11 cellular contexts compared by ENCODE assay signal in genomic region chr3:133742351-133743091, GRCh38. TPM values are rescaled to one million over a fixed set of nuclear protein-coding genes. Genes with fewer than 3 reads are reported as not detected.
A peak's percentile ranks its signal among the peaks of the same experiment; 100 is the strongest.
DNase-seq lines count a peak whose midpoint lies in the region; ATAC-seq, FAIRE-seq and TF ChIP-seq lines count a peak whose summit lies in the region.
"Had no signal": no experiment of that assay in that cellular context is flagged by ENCODE, and none has a peak within 500 bp of the region (broad histone marks: within the 10 kb centered on the region; RNA-seq: fewer than 3 reads in every experiment).

No MANE protein-coding gene starts in this region.

- DNase-seq in DMS53 treated with DMSO at 0.1 percent for 48 hours (lab: John Stamatoyannopoulos, UW; ENCODE audit: unreplicated experiment) (peak; percentile 43), MG63 (peak; percentile 45), K562 (ENCODE audit: extremely low read depth in 1 of 4, low spot score in 3 of 4) (no peak), non-pigmented ciliary epithelial cell (ENCODE audit: low read depth) (peak; percentile 15), T-helper 1 cell (no peak)
- DNase-seq in activated CD4-positive, alpha-beta T cell treated with anti-CD3 and anti-CD28 coated beads, Interleukin-2, amount 10 ng/mL, durations not matched to agents 7 days and 5 days = no peak
- DNase-seq: CD8-positive, alpha-beta memory T cell; natural killer cell had no signal

- no TSS peak for BruUV-seq in K562 (replicated peaks; lab: Mats Ljungman, UMichigan)

- TF ChIP-seq RAD21 in K562 (CRISPR knock-in tag; conservative IDR thresholded peaks at IDR 0.05 in 1 of 2, IDR thresholded peaks at IDR 0.05 in 1 of 2) = no peak

- H3K79me2 ChIP-seq in K562 (ENCODE audit: control insufficient read depth, insufficient read depth, low read length) = no peaks in the 10 kb centered on the region

- peaks cover 1 to 13% of the 10 kb centered on the region in 2 experiments; a peak in 4 of 5 replicates for H3K4me1 ChIP-seq in K562 (replicated peaks in 1 of 2; ENCODE audit: control insufficient read depth in 2 of 2, insufficient read depth in 2 of 2, low read length in 2 of 2)

- H3K9me3 ChIP-seq in MG63 (no peaks in the 10 kb centered on the region; the same call in 1 of the 2 replicates), K562 (replicated peaks; ENCODE audit: control insufficient read depth, insufficient read depth, low read depth, low read length) (no peaks in the 10 kb centered on the region)

- no peak for TF ChIP-seq CTCF in K562 (IDR thresholded peaks at IDR 0.05 in 2 of 3, conservative IDR thresholded peaks at IDR 0.05 in 1 of 3; ENCODE audit: insufficient read depth in 2 of 3, low read depth in 1 of 3, low read length in 3 of 3)

- H3K27ac Mint-ChIP-seq in activated CD4-positive, alpha-beta T cell treated with anti-CD3 and anti-CD28 coated beads, Interleukin-2, amount 10 ng/mL, durations not matched to agents 7 days and 5 days = no peak overlapping the region
- H3K27ac Mint-ChIP-seq: natural killer cell had no signal

- no peak for TF ChIP-seq EP300 in K562 (IDR thresholded peaks at IDR 0.05; ENCODE audit: low read length)

- H3K9ac ChIP-seq in K562 (ENCODE audit: insufficient read depth in 1 of 2, low read depth in 2 of 2, low read length in 2 of 2) = peak overlapping the region in 1 of 2 experiments; percentile 13; a peak in 1 of 4 replicates

- H3K36me3 ChIP-seq in MG63 = no peaks in the 10 kb centered on the region
- H3K36me3 ChIP-seq in K562 (ENCODE audit: control insufficient read depth, insufficient read depth, low read length) = no peaks in the 10 kb centered on the region

- TF ChIP-seq POLR2A in K562 (conservative IDR thresholded peaks at IDR 0.05) = no peak

- H4K20me1 ChIP-seq in K562 (replicated peaks; ENCODE audit: control insufficient read depth, insufficient read depth, low read length) = no peaks in the 10 kb centered on the region

- no peaks in the 10 kb centered on the region for H3K9me1 ChIP-seq in K562 (ENCODE audit: control insufficient read depth, insufficient read depth, low read length)

- H3K9me3 Mint-ChIP-seq in activated CD4-positive, alpha-beta T cell treated with anti-CD3 and anti-CD28 coated beads, Interleukin-2, amount 10 ng/mL, durations not matched to agents 7 days and 5 days = no peaks in the 10 kb centered on the region

- intact Hi-C loops in K562 (cut with micrococcal nuclease) = no loop called here

- in situ Hi-C loops in K562 (cut with MboI) = no loop called here

- no peaks in the 10 kb centered on the region for H3K36me3 Mint-ChIP-seq in activated CD4-positive, alpha-beta T cell treated with anti-CD3 and anti-CD28 coated beads, Interleukin-2, amount 10 ng/mL, durations not matched to agents 7 days and 5 days (ENCODE audit: low read depth)
- H3K36me3 Mint-ChIP-seq: CD8-positive, alpha-beta memory T cell; natural killer cell had no signal

- 0 out of 2 replicates have a peak overlapping the region, but pooled peaks have one; percentile 32 for H3K4me2 ChIP-seq in K562 (ENCODE audit: insufficient read depth, low read length)

- POLR2A ChIA-PET in K562 (lab: Yijun Ruan, JAX) = interaction anchor here (0.6 to 1.6 kb wide), 3 partner anchors 13 to 1026 kb away, joined by 3 to 5 read pairs (median 4); no protein-coding TSS in a partner anchor
- POLR2A ChIA-PET in activated CD4-positive, alpha-beta T cell treated with anti-CD3 and anti-CD28 coated beads, Interleukin-2, amount 10 ng/mL, durations not matched to agents 7 days and 5 days (lab: Charles Lee) = no interaction called here

- H2AFZ ChIP-seq in K562 (ENCODE audit: low read depth, low read length) = peak overlapping the region; percentile 59; the same call in 1 of the 2 replicates

- H3K4me3 ChIP-seq in MG63 = no peak overlapping the region
- H3K4me3 ChIP-seq in K562 = no peak overlapping the region

- ATAC-seq in K562 (peak; percentile 32; the same call in 2 of the 3 replicates), HG03135 (IDR thresholded peaks at IDR 0.05; ENCODE audit: unreplicated experiment) (no peak), GM18502 (IDR thresholded peaks at IDR 0.05; ENCODE audit: poor library complexity, unreplicated experiment) (no peak)
- ATAC-seq: natural killer cell had no signal

- H3K27ac ChIP-seq in K562 (ENCODE audit: extremely low read depth, low read depth, low read length) = no peak overlapping the region

- H3K27me3 Mint-ChIP-seq in activated CD4-positive, alpha-beta T cell treated with anti-CD3 and anti-CD28 coated beads, Interleukin-2, amount 10 ng/mL, durations not matched to agents 7 days and 5 days = peaks cover 54% of the 10 kb centered on the region

- peak; percentile 29 for FAIRE-seq in K562 (lab: Jason Lieb, UNC)

- H3K27me3 ChIP-seq in MG63 (no peaks in the 10 kb centered on the region; the same call in 1 of the 2 replicates), K562 (ENCODE audit: control insufficient read depth in 2 of 2, insufficient read depth in 2 of 2, low read length in 2 of 2) (peaks cover 0 to 12% of the 10 kb centered on the region in 2 experiments; a peak in 2 of 5 replicates)

- 0% methylated on average over 5 of the region's 9 CpGs for WGBS in K562 (ENCODE audit: insufficient coverage, low coverage, missing lambda C conversion rate)

- H3K4me1 Mint-ChIP-seq in activated CD4-positive, alpha-beta T cell treated with anti-CD3 and anti-CD28 coated beads, Interleukin-2, amount 10 ng/mL, durations not matched to agents 7 days and 5 days = no peaks in the 10 kb centered on the region
- H3K4me1 Mint-ChIP-seq: central memory CD8-positive, alpha-beta T cell; natural killer cell had no signal

- CTCF ChIA-PET in K562 (lab: Yijun Ruan, JAX; ENCODE audit: low intra/inter-chr PET ratio) = no interaction called here
- CTCF ChIA-PET in activated CD4-positive, alpha-beta T cell treated with anti-CD3 and anti-CD28 coated beads, Interleukin-2, amount 10 ng/mL, durations not matched to agents 7 days and 5 days (lab: Charles Lee) = interaction anchor here (0.6 to 1.2 kb wide), 2 partner anchors 14 to 717 kb away, joined by 3 to 4 read pairs; no protein-coding TSS in a partner anchor

- no peak overlapping the region for H3K4me3 Mint-ChIP-seq in activated CD4-positive, alpha-beta T cell treated with anti-CD3 and anti-CD28 coated beads, Interleukin-2, amount 10 ng/mL, durations not matched to agents 7 days and 5 days
- H3K4me3 Mint-ChIP-seq: CD8-positive, alpha-beta memory T cell; central memory CD8-positive, alpha-beta T cell; natural killer cell had no signal

TF ChIP-seq in K562, 482 proteins besides CTCF, POLR2A, EP300 and RAD21 (continues in another document):
- TF ChIP-seq ZNF75A (CRISPR knock-in tag; IDR thresholded peaks at IDR 0.05) = no peak
- TF ChIP-seq, protein P1, sequence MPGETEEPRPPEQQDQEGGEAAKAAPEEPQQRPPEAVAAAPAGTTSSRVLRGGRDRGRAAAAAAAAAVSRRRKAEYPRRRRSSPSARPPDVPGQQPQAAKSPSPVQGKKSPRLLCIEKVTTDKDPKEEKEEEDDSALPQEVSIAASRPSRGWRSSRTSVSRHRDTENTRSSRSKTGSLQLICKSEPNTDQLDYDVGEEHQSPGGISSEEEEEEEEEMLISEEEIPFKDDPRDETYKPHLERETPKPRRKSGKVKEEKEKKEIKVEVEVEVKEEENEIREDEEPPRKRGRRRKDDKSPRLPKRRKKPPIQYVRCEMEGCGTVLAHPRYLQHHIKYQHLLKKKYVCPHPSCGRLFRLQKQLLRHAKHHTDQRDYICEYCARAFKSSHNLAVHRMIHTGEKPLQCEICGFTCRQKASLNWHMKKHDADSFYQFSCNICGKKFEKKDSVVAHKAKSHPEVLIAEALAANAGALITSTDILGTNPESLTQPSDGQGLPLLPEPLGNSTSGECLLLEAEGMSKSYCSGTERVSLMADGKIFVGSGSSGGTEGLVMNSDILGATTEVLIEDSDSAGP (CRISPR knock-in tag; IDR thresholded peaks at IDR 0.05) = peak; percentile 71; the same call in 1 of the 2 replicates
- TF ChIP-seq POLR2G (IDR thresholded peaks at IDR 0.05; ENCODE audit: low read depth, low read length) = no peak
- no peak for TF ChIP-seq MAFG (tag; conservative IDR thresholded peaks at IDR 0.05)
- TF ChIP-seq RAD51 (IDR thresholded peaks at IDR 0.05; ENCODE audit: borderline replicate concordance, low read depth) = no peak

RNA-seq across cellular contexts. Expression of gene TF, which starts 3.7 kb away (rescaled TPM):
- total RNA-seq in MG63 (2014; rRNA removed; shearing (Covaris generic); ENCODE audit: low replicate concordance) = not detected in 2 replicates
- 2.2 and 2.7 TPM in 2 replicates for total RNA-seq in K562 (2011; cell fraction: chromatin; rRNA removed; ENCODE audit: low replicate concordance)
- 0.50 and 2.4 TPM in 2 replicates for total RNA-seq in K562 (2011; cell fraction: nucleolus; rRNA removed)
- total RNA-seq in K562 (2011; cell fraction: nucleoplasm; rRNA removed) = 1.2 and 1.3 TPM in 2 replicates
- total RNA-seq in K562 (2014; rRNA removed) = 0.09 and 2.6 TPM in 2 replicates
- 2.0 and 2.8 TPM in 2 replicates for total RNA-seq in K562 (2014; rRNA removed; fragmentation: Illumina TruSeq; extraction: Trizol)
- total RNA-seq in K562 (2015; rRNA removed; fragmentation: Illumina TruSeq; extraction: Trizol) = 0.51 TPM in 1 of 2 replicates, not detected in the other
- total RNA-seq in K562 (2021) = 9.2 and 11.1 TPM in 2 replicates
- 1.1 and 1.5 TPM in 2 replicates for polyA plus RNA-seq in K562 (2011; rRNA removed)
- polyA plus RNA-seq in K562 (2011; cell fraction: cytosol; rRNA removed) = 0.78 and 0.81 TPM in 2 replicates
- polyA plus RNA-seq in K562 (2011; cell fraction: nucleus; rRNA removed) = 1.7 and 3.8 TPM in 2 replicates
- polyA plus RNA-seq in K562 (2012) = 0.42 and 12.7 TPM in 2 replicates
- polyA plus RNA-seq in K562 (2014; fragmentation: Illumina TruSeq; extraction: Trizol) = 2.6 and 3.1 TPM in 2 replicates
- 1 to 10 TPM; 3.1 to 6.7 TPM for polyA plus RNA-seq in K562 (2014; fragmentation: Nextera tagmentation; extraction: Ambion mirVana)
- 3.5 and 3.9 TPM in 2 replicates for polyA plus RNA-seq in K562 (2014; rRNA removed)
- polyA minus RNA-seq in K562 (2011; rRNA and poly(A)+ RNA removed) = 1.1 and 1.9 TPM in 2 replicates
- polyA minus RNA-seq in K562 (2011; cell fraction: cytosol; rRNA and poly(A)+ RNA removed) = 0.67 and 22.6 TPM in 2 replicates
- polyA minus RNA-seq in K562 (2011; cell fraction: nucleus; rRNA and poly(A)+ RNA removed) = 0.89 and 1.6 TPM in 2 replicates
- under 1 TPM; 0.21 to 0.45 TPM for total RNA-seq in activated CD4-positive, alpha-beta T cell treated with anti-CD3 and anti-CD28 coated beads, Interleukin-2, amount 10 ng/mL, durations not matched to agents 7 days and 5 days
- polyA plus RNA-seq: CD8-positive, alpha-beta memory T cell had no signal

Comparison
In these comparisons a context has a peak if more than half of its experiments do, and no peak if none do; other contexts are left out.
1. DNase-seq: peak in DMS53 treated with DMSO at 0.1 percent for 48 hours (single experiment), MG63 (single experiment) and non-pigmented ciliary epithelial cell (single experiment); none in K562 (0 of 4), activated CD4-positive, alpha-beta T cell treated with anti-CD3 and anti-CD28 coated beads, Interleukin-2, amount 10 ng/mL, durations not matched to agents 7 days and 5 days (single experiment) and T-helper 1 cell (0 of 5).